10 cellular contexts compared by ENCODE assay signal in genomic region chr15:28842226-28842625, GRCh38. TPM values are rescaled to one million over a fixed set of nuclear protein-coding genes. Genes with fewer than 3 reads are reported as not detected.
"Had no signal": no experiment of that assay in that cellular context is flagged by ENCODE, and none has a peak within 500 bp of the region (broad histone marks: within the 10 kb centered on the region; RNA-seq: fewer than 3 reads in every experiment).

No MANE protein-coding gene starts in this region.

RNA-seq across cellular contexts. Expression of gene GOLGA6L7, which starts 6.2 kb away (rescaled TPM):
- total RNA-seq: activated B cell treated with CpG ODN at 0.5 μM for 24 hours; activated CD4-positive, alpha-beta memory T cell treated with anti-CD3 and anti-CD28 coated beads, Interleukin-2, amount 10 ng/mL, durations not matched to agents 7 days and 5 days; activated CD4-positive, alpha-beta T cell treated with anti-CD3 and anti-CD28 coated beads, Interleukin-2, amount 10 ng/mL, durations not matched to agents 7 days and 5 days; activated CD8-positive, alpha-beta memory T cell treated with anti-CD3 and anti-CD28 coated beads, Interleukin-2, amount 10 ng/mL, durations not matched to agents 7 days and 5 days; activated CD8-positive, alpha-beta T cell treated with anti-CD3 and anti-CD28 coated beads, Interleukin-2, amount 10 ng/mL, durations not matched to agents 7 days and 5 days; activated naive CD8-positive, alpha-beta T cell treated with anti-CD3 and anti-CD28 coated beads, Interleukin-2, amount 10 ng/mL, durations not matched to agents 7 days and 5 days; activated T-helper 2 cell treated with anti-CD3 and anti-CD28 coated beads, Interferon-gamma antibody, Interleukin-2, Interleukin-4, amounts not matched to agents 10 μg/mL and 5 μg/mL and 100 μg/mL, durations not matched to agents 14 hours and 24 hours and 36 hours; ascending aorta; bronchial epithelial cell; cardiac muscle cell had no signal

RNA-seq across cellular contexts. Expression of gene APBA2, which starts 43.5 kb away (rescaled TPM):
- total RNA-seq: activated B cell treated with CpG ODN at 0.5 μM for 24 hours had no signal
